Comparison of ENCODE assay signal across 1 cellular context in the genomic region with DNA sequence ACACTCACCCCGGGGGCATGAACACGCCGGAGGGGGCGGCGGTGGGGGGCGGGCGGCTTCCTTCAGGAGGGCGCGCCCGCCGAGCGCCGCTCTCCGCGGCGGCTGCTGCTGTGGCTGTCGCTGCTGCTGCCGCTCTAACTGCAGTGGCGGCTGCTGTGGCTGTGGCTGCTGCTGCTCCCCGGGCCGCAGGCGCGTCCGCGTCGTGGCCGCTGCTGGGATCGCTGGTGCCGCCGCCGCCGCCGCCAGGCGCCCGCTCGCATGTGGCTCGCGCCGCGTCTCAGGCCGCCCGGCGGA.
TF ChIP-seq lines count a peak whose summit lies in the region.

A gene with protein sequence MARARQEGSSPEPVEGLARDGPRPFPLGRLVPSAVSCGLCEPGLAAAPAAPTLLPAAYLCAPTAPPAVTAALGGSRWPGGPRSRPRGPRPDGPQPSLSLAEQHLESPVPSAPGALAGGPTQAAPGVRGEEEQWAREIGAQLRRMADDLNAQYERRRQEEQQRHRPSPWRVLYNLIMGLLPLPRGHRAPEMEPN (minus strand): TSS at position 279 of the 294 bp plus-strand sequence. CDS start 2,768 bp downstream, outside the sequence.

TF ChIP-seq in K562, 482 proteins besides CTCF, POLR2A, EP300 and RAD21 (continues in another document):
- TF ChIP-seq, protein P1, sequence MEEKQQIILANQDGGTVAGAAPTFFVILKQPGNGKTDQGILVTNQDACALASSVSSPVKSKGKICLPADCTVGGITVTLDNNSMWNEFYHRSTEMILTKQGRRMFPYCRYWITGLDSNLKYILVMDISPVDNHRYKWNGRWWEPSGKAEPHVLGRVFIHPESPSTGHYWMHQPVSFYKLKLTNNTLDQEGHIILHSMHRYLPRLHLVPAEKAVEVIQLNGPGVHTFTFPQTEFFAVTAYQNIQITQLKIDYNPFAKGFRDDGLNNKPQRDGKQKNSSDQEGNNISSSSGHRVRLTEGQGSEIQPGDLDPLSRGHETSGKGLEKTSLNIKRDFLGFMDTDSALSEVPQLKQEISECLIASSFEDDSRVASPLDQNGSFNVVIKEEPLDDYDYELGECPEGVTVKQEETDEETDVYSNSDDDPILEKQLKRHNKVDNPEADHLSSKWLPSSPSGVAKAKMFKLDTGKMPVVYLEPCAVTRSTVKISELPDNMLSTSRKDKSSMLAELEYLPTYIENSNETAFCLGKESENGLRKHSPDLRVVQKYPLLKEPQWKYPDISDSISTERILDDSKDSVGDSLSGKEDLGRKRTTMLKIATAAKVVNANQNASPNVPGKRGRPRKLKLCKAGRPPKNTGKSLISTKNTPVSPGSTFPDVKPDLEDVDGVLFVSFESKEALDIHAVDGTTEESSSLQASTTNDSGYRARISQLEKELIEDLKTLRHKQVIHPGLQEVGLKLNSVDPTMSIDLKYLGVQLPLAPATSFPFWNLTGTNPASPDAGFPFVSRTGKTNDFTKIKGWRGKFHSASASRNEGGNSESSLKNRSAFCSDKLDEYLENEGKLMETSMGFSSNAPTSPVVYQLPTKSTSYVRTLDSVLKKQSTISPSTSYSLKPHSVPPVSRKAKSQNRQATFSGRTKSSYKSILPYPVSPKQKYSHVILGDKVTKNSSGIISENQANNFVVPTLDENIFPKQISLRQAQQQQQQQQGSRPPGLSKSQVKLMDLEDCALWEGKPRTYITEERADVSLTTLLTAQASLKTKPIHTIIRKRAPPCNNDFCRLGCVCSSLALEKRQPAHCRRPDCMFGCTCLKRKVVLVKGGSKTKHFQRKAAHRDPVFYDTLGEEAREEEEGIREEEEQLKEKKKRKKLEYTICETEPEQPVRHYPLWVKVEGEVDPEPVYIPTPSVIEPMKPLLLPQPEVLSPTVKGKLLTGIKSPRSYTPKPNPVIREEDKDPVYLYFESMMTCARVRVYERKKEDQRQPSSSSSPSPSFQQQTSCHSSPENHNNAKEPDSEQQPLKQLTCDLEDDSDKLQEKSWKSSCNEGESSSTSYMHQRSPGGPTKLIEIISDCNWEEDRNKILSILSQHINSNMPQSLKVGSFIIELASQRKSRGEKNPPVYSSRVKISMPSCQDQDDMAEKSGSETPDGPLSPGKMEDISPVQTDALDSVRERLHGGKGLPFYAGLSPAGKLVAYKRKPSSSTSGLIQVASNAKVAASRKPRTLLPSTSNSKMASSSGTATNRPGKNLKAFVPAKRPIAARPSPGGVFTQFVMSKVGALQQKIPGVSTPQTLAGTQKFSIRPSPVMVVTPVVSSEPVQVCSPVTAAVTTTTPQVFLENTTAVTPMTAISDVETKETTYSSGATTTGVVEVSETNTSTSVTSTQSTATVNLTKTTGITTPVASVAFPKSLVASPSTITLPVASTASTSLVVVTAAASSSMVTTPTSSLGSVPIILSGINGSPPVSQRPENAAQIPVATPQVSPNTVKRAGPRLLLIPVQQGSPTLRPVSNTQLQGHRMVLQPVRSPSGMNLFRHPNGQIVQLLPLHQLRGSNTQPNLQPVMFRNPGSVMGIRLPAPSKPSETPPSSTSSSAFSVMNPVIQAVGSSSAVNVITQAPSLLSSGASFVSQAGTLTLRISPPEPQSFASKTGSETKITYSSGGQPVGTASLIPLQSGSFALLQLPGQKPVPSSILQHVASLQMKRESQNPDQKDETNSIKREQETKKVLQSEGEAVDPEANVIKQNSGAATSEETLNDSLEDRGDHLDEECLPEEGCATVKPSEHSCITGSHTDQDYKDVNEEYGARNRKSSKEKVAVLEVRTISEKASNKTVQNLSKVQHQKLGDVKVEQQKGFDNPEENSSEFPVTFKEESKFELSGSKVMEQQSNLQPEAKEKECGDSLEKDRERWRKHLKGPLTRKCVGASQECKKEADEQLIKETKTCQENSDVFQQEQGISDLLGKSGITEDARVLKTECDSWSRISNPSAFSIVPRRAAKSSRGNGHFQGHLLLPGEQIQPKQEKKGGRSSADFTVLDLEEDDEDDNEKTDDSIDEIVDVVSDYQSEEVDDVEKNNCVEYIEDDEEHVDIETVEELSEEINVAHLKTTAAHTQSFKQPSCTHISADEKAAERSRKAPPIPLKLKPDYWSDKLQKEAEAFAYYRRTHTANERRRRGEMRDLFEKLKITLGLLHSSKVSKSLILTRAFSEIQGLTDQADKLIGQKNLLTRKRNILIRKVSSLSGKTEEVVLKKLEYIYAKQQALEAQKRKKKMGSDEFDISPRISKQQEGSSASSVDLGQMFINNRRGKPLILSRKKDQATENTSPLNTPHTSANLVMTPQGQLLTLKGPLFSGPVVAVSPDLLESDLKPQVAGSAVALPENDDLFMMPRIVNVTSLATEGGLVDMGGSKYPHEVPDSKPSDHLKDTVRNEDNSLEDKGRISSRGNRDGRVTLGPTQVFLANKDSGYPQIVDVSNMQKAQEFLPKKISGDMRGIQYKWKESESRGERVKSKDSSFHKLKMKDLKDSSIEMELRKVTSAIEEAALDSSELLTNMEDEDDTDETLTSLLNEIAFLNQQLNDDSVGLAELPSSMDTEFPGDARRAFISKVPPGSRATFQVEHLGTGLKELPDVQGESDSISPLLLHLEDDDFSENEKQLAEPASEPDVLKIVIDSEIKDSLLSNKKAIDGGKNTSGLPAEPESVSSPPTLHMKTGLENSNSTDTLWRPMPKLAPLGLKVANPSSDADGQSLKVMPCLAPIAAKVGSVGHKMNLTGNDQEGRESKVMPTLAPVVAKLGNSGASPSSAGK (IDR thresholded peaks at IDR 0.05), result no peak
- TF ChIP-seq, protein P2, sequence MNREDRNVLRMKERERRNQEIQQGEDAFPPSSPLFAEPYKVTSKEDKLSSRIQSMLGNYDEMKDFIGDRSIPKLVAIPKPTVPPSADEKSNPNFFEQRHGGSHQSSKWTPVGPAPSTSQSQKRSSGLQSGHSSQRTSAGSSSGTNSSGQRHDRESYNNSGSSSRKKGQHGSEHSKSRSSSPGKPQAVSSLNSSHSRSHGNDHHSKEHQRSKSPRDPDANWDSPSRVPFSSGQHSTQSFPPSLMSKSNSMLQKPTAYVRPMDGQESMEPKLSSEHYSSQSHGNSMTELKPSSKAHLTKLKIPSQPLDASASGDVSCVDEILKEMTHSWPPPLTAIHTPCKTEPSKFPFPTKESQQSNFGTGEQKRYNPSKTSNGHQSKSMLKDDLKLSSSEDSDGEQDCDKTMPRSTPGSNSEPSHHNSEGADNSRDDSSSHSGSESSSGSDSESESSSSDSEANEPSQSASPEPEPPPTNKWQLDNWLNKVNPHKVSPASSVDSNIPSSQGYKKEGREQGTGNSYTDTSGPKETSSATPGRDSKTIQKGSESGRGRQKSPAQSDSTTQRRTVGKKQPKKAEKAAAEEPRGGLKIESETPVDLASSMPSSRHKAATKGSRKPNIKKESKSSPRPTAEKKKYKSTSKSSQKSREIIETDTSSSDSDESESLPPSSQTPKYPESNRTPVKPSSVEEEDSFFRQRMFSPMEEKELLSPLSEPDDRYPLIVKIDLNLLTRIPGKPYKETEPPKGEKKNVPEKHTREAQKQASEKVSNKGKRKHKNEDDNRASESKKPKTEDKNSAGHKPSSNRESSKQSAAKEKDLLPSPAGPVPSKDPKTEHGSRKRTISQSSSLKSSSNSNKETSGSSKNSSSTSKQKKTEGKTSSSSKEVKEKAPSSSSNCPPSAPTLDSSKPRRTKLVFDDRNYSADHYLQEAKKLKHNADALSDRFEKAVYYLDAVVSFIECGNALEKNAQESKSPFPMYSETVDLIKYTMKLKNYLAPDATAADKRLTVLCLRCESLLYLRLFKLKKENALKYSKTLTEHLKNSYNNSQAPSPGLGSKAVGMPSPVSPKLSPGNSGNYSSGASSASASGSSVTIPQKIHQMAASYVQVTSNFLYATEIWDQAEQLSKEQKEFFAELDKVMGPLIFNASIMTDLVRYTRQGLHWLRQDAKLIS (CRISPR knock-in tag; IDR thresholded peaks at IDR 0.05), result peak; percentile 37; the same call in 1 of the 2 replicates
- TF ChIP-seq MEF2A (IDR thresholded peaks at IDR 0.05; ENCODE audit: control insufficient read depth, low read depth, low read length) (no peak), ZNF830 (CRISPR knock-in tag; IDR thresholded peaks at IDR 0.05) (no peak), ATF1 (CRISPR knock-in tag; IDR thresholded peaks at IDR 0.05) (no peak), ATF1 (tag; IDR thresholded peaks at IDR 0.05) (no peak), NONO (IDR thresholded peaks at IDR 0.05; ENCODE audit: low read depth in 2 of 2, low read length in 1 of 2) (peak in 1 of 2 experiments; percentile 59; a peak in 2 of 4 replicates), POLR2G (IDR thresholded peaks at IDR 0.05; ENCODE audit: low read depth, low read length) (peak; percentile 88)
- TF ChIP-seq, protein P3, sequence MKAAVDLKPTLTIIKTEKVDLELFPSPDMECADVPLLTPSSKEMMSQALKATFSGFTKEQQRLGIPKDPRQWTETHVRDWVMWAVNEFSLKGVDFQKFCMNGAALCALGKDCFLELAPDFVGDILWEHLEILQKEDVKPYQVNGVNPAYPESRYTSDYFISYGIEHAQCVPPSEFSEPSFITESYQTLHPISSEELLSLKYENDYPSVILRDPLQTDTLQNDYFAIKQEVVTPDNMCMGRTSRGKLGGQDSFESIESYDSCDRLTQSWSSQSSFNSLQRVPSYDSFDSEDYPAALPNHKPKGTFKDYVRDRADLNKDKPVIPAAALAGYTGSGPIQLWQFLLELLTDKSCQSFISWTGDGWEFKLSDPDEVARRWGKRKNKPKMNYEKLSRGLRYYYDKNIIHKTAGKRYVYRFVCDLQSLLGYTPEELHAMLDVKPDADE (conservative IDR thresholded peaks at IDR 0.05; ENCODE audit: control insufficient read depth, low read depth, low read length), result no peak
- TF ChIP-seq, protein P4, sequence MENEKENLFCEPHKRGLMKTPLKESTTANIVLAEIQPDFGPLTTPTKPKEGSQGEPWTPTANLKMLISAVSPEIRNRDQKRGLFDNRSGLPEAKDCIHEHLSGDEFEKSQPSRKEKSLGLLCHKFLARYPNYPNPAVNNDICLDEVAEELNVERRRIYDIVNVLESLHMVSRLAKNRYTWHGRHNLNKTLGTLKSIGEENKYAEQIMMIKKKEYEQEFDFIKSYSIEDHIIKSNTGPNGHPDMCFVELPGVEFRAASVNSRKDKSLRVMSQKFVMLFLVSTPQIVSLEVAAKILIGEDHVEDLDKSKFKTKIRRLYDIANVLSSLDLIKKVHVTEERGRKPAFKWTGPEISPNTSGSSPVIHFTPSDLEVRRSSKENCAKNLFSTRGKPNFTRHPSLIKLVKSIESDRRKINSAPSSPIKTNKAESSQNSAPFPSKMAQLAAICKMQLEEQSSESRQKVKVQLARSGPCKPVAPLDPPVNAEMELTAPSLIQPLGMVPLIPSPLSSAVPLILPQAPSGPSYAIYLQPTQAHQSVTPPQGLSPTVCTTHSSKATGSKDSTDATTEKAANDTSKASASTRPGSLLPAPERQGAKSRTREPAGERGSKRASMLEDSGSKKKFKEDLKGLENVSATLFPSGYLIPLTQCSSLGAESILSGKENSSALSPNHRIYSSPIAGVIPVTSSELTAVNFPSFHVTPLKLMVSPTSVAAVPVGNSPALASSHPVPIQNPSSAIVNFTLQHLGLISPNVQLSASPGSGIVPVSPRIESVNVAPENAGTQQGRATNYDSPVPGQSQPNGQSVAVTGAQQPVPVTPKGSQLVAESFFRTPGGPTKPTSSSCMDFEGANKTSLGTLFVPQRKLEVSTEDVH (IDR thresholded peaks at IDR 0.05; ENCODE audit: low read depth, partially characterized antibody), result no peak
- TF ChIP-seq, protein P5, sequence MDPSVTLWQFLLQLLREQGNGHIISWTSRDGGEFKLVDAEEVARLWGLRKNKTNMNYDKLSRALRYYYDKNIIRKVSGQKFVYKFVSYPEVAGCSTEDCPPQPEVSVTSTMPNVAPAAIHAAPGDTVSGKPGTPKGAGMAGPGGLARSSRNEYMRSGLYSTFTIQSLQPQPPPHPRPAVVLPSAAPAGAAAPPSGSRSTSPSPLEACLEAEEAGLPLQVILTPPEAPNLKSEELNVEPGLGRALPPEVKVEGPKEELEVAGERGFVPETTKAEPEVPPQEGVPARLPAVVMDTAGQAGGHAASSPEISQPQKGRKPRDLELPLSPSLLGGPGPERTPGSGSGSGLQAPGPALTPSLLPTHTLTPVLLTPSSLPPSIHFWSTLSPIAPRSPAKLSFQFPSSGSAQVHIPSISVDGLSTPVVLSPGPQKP (CRISPR knock-in tag; IDR thresholded peaks at IDR 0.05), result no peak
- TF ChIP-seq, protein P6, sequence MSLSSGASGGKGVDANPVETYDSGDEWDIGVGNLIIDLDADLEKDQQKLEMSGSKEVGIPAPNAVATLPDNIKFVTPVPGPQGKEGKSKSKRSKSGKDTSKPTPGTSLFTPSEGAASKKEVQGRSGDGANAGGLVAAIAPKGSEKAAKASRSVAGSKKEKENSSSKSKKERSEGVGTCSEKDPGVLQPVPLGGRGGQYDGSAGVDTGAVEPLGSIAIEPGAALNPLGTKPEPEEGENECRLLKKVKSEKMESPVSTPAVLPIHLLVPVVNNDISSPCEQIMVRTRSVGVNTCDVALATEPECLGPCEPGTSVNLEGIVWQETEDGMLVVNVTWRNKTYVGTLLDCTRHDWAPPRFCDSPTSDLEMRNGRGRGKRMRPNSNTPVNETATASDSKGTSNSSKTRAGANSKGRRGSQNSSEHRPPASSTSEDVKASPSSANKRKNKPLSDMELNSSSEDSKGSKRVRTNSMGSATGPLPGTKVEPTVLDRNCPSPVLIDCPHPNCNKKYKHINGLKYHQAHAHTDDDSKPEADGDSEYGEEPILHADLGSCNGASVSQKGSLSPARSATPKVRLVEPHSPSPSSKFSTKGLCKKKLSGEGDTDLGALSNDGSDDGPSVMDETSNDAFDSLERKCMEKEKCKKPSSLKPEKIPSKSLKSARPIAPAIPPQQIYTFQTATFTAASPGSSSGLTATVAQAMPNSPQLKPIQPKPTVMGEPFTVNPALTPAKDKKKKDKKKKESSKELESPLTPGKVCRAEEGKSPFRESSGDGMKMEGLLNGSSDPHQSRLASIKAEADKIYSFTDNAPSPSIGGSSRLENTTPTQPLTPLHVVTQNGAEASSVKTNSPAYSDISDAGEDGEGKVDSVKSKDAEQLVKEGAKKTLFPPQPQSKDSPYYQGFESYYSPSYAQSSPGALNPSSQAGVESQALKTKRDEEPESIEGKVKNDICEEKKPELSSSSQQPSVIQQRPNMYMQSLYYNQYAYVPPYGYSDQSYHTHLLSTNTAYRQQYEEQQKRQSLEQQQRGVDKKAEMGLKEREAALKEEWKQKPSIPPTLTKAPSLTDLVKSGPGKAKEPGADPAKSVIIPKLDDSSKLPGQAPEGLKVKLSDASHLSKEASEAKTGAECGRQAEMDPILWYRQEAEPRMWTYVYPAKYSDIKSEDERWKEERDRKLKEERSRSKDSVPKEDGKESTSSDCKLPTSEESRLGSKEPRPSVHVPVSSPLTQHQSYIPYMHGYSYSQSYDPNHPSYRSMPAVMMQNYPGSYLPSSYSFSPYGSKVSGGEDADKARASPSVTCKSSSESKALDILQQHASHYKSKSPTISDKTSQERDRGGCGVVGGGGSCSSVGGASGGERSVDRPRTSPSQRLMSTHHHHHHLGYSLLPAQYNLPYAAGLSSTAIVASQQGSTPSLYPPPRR (CRISPR knock-in tag; IDR thresholded peaks at IDR 0.05; ENCODE audit: borderline replicate concordance), result 0 out of 2 replicates have a peak, but pooled peaks have one; percentile 10
